29 cellular contexts compared by ENCODE assay signal in genomic region chr9:28342815-28343338, GRCh38.
"Had no signal": no experiment of that assay in that cellular context is flagged by ENCODE, and none has a peak within 500 bp of the region (broad histone marks: within the 10 kb centered on the region; RNA-seq: fewer than 3 reads in every experiment).

No MANE protein-coding gene starts in this region.

- H3K9me3 ChIP-seq: colonic mucosa had no signal

- H3K27me3 ChIP-seq: cardiac muscle cell, colonic mucosa had no signal

- H3K4me3 ChIP-seq: cardiac muscle cell, colonic mucosa had no signal

- H3K4me1 ChIP-seq: colonic mucosa had no signal

- H3K36me3 ChIP-seq: cardiac muscle cell, colonic mucosa had no signal

- DNase-seq: activated CD4-positive, alpha-beta T cell treated with anti-CD3 and anti-CD28 coated beads, Interleukin-2, amount 10 ng/mL, durations not matched to agents 24 days and 14 days; activated CD4-positive, alpha-beta T cell treated with anti-CD3 and anti-CD28 coated beads, Interleukin-2, amount 50 U/mL, for 4 hours; activated CD8-positive, alpha-beta T cell treated with anti-CD3 and anti-CD28 coated beads for 36 hours; activated effector memory CD4-positive, alpha-beta T cell treated with anti-CD3 and anti-CD28 coated beads, Interleukin-2, amount 50 U/mL, for 16 hours; activated naive CD4-positive, alpha-beta T cell; activated naive CD4-positive, alpha-beta T cell treated with anti-CD3 and anti-CD28 coated beads, Interleukin-2, amount 50 U/mL, for 16 hours; activated naive CD8-positive, alpha-beta T cell treated with anti-CD3 and anti-CD28 coated beads for 36 hours; activated T-cell treated with anti-CD3 and anti-CD28 coated beads, Interleukin-2, amount 50 U/mL, for 1 hour; activated T-cell treated with anti-CD3 and anti-CD28 coated beads, Interleukin-2, amount 50 U/mL, for 72 hours; amniotic stem cell; aorta; colonic mucosa; NCI-H1092 treated with DMSO at 0.1 percent for 48 hours; NCI-H1417 treated with DMSO at 0.1 percent for 48 hours; NCI-H1694 treated with DMSO at 0.1 percent for 48 hours; NCI-H2029 treated with DMSO at 0.1 percent for 48 hours; NCI-H2107; NCI-H226; NCI-H446 treated with DMSO at 0.1 percent for 48 hours; NCI-H526; NCI-H774; PC-3; SIG-M5; T1000 had no signal

- H3K27ac ChIP-seq: cardiac muscle cell, colonic mucosa, KMS-11, RWPE1 had no signal

- H3K9ac ChIP-seq: KMS-11 had no signal

- ATAC-seq: activated CD8-positive, alpha-beta T cell treated with anti-CD3 and anti-CD28 coated beads for 36 hours; activated T-cell treated with anti-CD3 and anti-CD28 coated beads, Interleukin-2, amount 50 U/mL, for 72 hours; activated T-helper 17 cell treated with anti-CD3 and anti-CD28 coated beads, Interleukin-2, amount 50 U/mL, for 72 hours; PC-3; Right ventricle myocardium inferior had no signal

- H3K4me2 ChIP-seq: KMS-11 had no signal
